8 cellular contexts compared by ENCODE assay signal in the genomic region with DNA sequence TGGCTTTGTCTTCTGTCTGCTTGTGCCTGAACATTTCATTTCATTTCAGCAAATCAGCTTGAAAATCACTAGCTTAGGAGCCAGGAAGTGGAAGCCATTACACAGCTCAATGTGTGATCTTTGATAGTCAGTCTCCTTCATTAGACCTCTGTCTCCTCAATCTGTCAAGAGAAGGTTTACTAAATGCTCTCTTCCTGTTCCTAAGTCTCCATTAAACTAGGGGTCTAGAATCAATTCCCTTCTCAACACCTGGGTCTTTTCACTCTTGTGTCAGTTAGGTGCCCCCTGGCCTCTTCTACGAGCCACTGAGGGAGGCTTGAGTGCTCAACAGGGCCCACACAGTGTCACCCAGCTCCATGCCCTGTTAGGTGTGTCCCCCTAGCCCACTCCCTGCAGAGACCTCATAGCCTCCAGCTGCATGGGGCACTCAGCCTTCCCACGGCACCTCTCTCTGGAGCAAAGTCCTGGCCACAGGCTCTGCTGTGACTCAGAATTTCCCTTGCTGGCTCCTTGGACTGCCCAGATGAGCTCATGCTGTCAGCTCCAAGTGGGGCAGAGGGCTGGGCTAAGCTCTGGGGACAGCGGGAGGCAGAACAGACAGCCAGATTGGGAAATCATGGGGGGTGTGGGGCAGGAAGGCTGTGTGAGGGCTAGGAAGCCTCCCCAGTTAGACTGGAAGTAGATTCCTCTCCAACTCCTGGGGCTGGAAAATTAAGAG.
DNase-seq lines count a peak whose midpoint lies in the region; FAIRE-seq and TF ChIP-seq lines count a peak whose summit lies in the region.
"Had no signal": no experiment of that assay in that cellular context is flagged by ENCODE, and none has a peak within 500 bp of the region (broad histone marks: within the 10 kb centered on the region; RNA-seq: fewer than 3 reads in every experiment).

No MANE protein-coding gene starts in this region.

- peaks cover 3% of the 10 kb centered on the region for H3K36me3 ChIP-seq in left ventricle myocardium inferior
- H3K36me3 ChIP-seq in sigmoid colon: peaks cover 0 to 16% (median 3%) of the 10 kb centered on the region in 4 donors
- H3K36me3 ChIP-seq in CD8-positive, alpha-beta memory T cell (ENCODE audit: insufficient read depth, low read length): no peaks in the 10 kb centered on the region

- intact Hi-C loops in left ventricle myocardium inferior (cut with micrococcal nuclease) (no loop called here), sigmoid colon (cut with DNase I) (loop anchor here (10.0 kb wide), 1 partner anchor 248 kb away; the partner anchor contains the start of gene PHLDA3)

- H3K27me3 ChIP-seq in left ventricle myocardium inferior (ENCODE audit: low read depth) (no peaks in the 10 kb centered on the region), sigmoid colon (no peaks in the 10 kb centered on the region)
- H3K27me3 ChIP-seq in CD8-positive, alpha-beta memory T cell (ENCODE audit: insufficient read depth, low read length, poor library complexity, severe bottlenecking): no peaks in the 10 kb centered on the region

- TF ChIP-seq POLR2A in sigmoid colon (IDR thresholded peaks at IDR 0.05): no peak
- no peak for TF ChIP-seq POLR2A in GM12892 (IDR thresholded peaks at IDR 0.05; ENCODE audit: low read depth, low read length)

- DNase-seq in amniotic epithelial cell (ENCODE audit: low read depth): peak; percentile 99
- DNase-seq in left ventricle myocardium inferior: peak; percentile 93
- peak; percentile 100 for DNase-seq in sigmoid colon
- DNase-seq in HuH-7 (ENCODE audit: low spot score): no peak
- no peak for DNase-seq in CD8-positive, alpha-beta memory T cell
- no peak for DNase-seq in GM12892 (ENCODE audit: insufficient read length)

- H3K27ac ChIP-seq in left ventricle myocardium inferior (replicated peaks) (peak overlapping the region; percentile 97), sigmoid colon (peak overlapping the region; percentile 84 to 96 (median 90))
- H3K27ac ChIP-seq in CD8-positive, alpha-beta memory T cell (ENCODE audit: low read depth, low read length): no peak overlapping the region

- H3K9me3 Mint-ChIP-seq in CD8-positive, alpha-beta memory T cell: no peaks in the 10 kb centered on the region

- no peaks in the 10 kb centered on the region for H3K4me1 Mint-ChIP-seq in CD8-positive, alpha-beta memory T cell

- H3K4me3 Mint-ChIP-seq in CD8-positive, alpha-beta memory T cell: no peak overlapping the region

- H3K4me1 ChIP-seq in left ventricle myocardium inferior (peaks cover 98% of the 10 kb centered on the region), sigmoid colon (peaks cover 0 to 88% (median 72%) of the 10 kb centered on the region in 4 donors)
- H3K4me1 ChIP-seq in CD8-positive, alpha-beta memory T cell (ENCODE audit: insufficient read depth, low read length): no peaks in the 10 kb centered on the region

- no peaks in the 10 kb centered on the region for H3K36me3 Mint-ChIP-seq in CD8-positive, alpha-beta memory T cell

- no peak for TF ChIP-seq RAD21 in Ishikawa (IDR thresholded peaks at IDR 0.05; ENCODE audit: low read depth)

- POLR2A ChIA-PET in CD8-positive, alpha-beta memory T cell (lab: Charles Lee): no interaction called here

- FAIRE-seq in GM12892 (lab: Jason Lieb, UNC): no peak
- FAIRE-seq: TTC549 had no signal

- no peaks in the 10 kb centered on the region for H3K9me3 ChIP-seq in left ventricle myocardium inferior (replicated peaks)
- H3K9me3 ChIP-seq in sigmoid colon: no peaks in the 10 kb centered on the region
- H3K9me3 ChIP-seq in CD8-positive, alpha-beta memory T cell (ENCODE audit: low read length): no peaks in the 10 kb centered on the region

- no peak overlapping the region for H3K4me3 ChIP-seq in left ventricle myocardium inferior
- no peak overlapping the region for H3K4me3 ChIP-seq in sigmoid colon
- H3K4me3 ChIP-seq in CD8-positive, alpha-beta memory T cell (ENCODE audit: low read length): no peak overlapping the region

- H3K27ac Mint-ChIP-seq in CD8-positive, alpha-beta memory T cell: peak overlapping the region in 1 of 8 donors; percentile 68

- WGBS in sigmoid colon, 2 donors: 32 to 60% methylated on average over 3 of the region's 3 CpGs

- peak; percentile 64; the same call in 1 of the 2 replicates for TF ChIP-seq EP300 in Ishikawa (IDR thresholded peaks at IDR 0.05; ENCODE audit: borderline replicate concordance)
- peak in 2 of 4 donors; percentile 91 to 93 for TF ChIP-seq EP300 in sigmoid colon (IDR thresholded peaks at IDR 0.05)

- TF ChIP-seq CTCF in left ventricle myocardium inferior (IDR thresholded peaks at IDR 0.05; ENCODE audit: borderline replicate concordance): no peak
- TF ChIP-seq CTCF in sigmoid colon (IDR thresholded peaks at IDR 0.05): no peak

- CTCF ChIA-PET in CD8-positive, alpha-beta memory T cell (lab: Charles Lee): interaction anchor here (0.7 to 8.1 kb wide), 5 partner anchors 10 to 303 kb away, joined by 3 to 90 read pairs (median 3); no protein-coding TSS in a partner anchor

- peaks cover 0 to 13% of the 10 kb centered on the region in 2 donors for H3K27me3 Mint-ChIP-seq in CD8-positive, alpha-beta memory T cell

TF ChIP-seq in Ishikawa, 13 proteins besides CTCF, POLR2A, EP300 and RAD21:
- TF ChIP-seq YY1 (IDR thresholded peaks at IDR 0.05; ENCODE audit: low read depth): no peak
- TF ChIP-seq FOXM1 (IDR thresholded peaks at IDR 0.05; ENCODE audit: borderline replicate concordance, low read depth): no peak
- no peak for TF ChIP-seq REST (IDR thresholded peaks at IDR 0.05; ENCODE audit: low read depth)
- TF ChIP-seq, protein P1, sequence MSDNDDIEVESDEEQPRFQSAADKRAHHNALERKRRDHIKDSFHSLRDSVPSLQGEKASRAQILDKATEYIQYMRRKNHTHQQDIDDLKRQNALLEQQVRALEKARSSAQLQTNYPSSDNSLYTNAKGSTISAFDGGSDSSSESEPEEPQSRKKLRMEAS (IDR thresholded peaks at IDR 0.05): 0 out of 2 replicates have a peak, but pooled peaks have one; percentile 33
- TF ChIP-seq NFIC (IDR thresholded peaks at IDR 0.05): peak; percentile 74
- TF ChIP-seq CEBPB (IDR thresholded peaks at IDR 0.05): peak; percentile 91
- TF ChIP-seq TEAD4 (IDR thresholded peaks at IDR 0.05): no peak
- TF ChIP-seq, protein P2, sequence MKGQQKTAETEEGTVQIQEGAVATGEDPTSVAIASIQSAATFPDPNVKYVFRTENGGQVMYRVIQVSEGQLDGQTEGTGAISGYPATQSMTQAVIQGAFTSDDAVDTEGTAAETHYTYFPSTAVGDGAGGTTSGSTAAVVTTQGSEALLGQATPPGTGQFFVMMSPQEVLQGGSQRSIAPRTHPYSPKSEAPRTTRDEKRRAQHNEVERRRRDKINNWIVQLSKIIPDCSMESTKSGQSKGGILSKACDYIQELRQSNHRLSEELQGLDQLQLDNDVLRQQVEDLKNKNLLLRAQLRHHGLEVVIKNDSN (IDR thresholded peaks at IDR 0.05): no peak
- peak; percentile 57; the same call in 1 of the 2 replicates for TF ChIP-seq ZBTB7A (IDR thresholded peaks at IDR 0.05; ENCODE audit: low read depth)
- no peak for TF ChIP-seq TAF1 (IDR thresholded peaks at IDR 0.05; ENCODE audit: low read depth)
- TF ChIP-seq EGR1 (IDR thresholded peaks at IDR 0.05): no peak
- TF ChIP-seq TCF12 (IDR thresholded peaks at IDR 0.05; ENCODE audit: low read depth): peak; percentile 67
- TF ChIP-seq CREB1 (IDR thresholded peaks at IDR 0.05; ENCODE audit: low read depth): no peak

Comparison
In these comparisons a context has a peak if more than half of its experiments do, and no peak if none do; other contexts are left out.
1. DNase-seq: peak in amniotic epithelial cell (single experiment), left ventricle myocardium inferior (single experiment) and sigmoid colon (single experiment); none in HuH-7 (single experiment), CD8-positive, alpha-beta memory T cell (0 of 5) and GM12892 (single experiment).